In genomic region chr18:8536226-8536625, GRCh38 we compare ENCODE assay signal across 19 cellular contexts.
DNase-seq lines count a peak whose midpoint lies in the region; ATAC-seq, FAIRE-seq and TF ChIP-seq lines count a peak whose summit lies in the region.
"Had no signal": no experiment of that assay in that cellular context is flagged by ENCODE, and none has a peak within 500 bp of the region (broad histone marks: within the 10 kb centered on the region; RNA-seq: fewer than 3 reads in every experiment).

No MANE protein-coding gene starts in this region.

- TF ChIP-seq RAD21 in HepG2 (CRISPR knock-in tag; IDR thresholded peaks at IDR 0.05), result no peak

- no peaks in the 10 kb centered on the region for H3K36me3 ChIP-seq in HepG2 (replicated peaks in 1 of 2; ENCODE audit: control insufficient read depth in 1 of 2, insufficient read depth in 2 of 2, low read length in 2 of 2)
- no peaks in the 10 kb centered on the region for H3K36me3 ChIP-seq in right lobe of liver
- no peaks in the 10 kb centered on the region for H3K36me3 ChIP-seq in lower lobe of right lung
- H3K36me3 ChIP-seq: BLaER1 treated with 17β-estradiol and CSF1 and Interleukin-3, amounts not matched to agents 10 nM and 100 nM; heart left ventricle; neutrophil had no signal

- TF ChIP-seq EP300 in HepG2 (IDR thresholded peaks at IDR 0.05; ENCODE audit: low read depth in 2 of 2, low read length in 2 of 2) (no peak), HepG2 (CRISPR knock-in tag; IDR thresholded peaks at IDR 0.05; ENCODE audit: borderline replicate concordance) (no peak)

- H3K36me3 Mint-ChIP-seq in effector memory CD8-positive, alpha-beta T cell (ENCODE audit: insufficient read depth), result no peaks in the 10 kb centered on the region

- POLR2A ChIA-PET in HepG2 (lab: Yijun Ruan, JAX), result interaction anchor here (0.6 kb wide), 1 partner anchor 519 kb away, joined by 3 read pairs; no protein-coding TSS in a partner anchor

- no peak overlapping the region for H3K9ac ChIP-seq in HepG2 (ENCODE audit: insufficient read depth, low read depth, low read length)
- H3K9ac ChIP-seq: BLaER1 treated with 17β-estradiol and CSF1 and Interleukin-3, amounts not matched to agents 10 nM and 100 nM had no signal

- H3K4me1 Mint-ChIP-seq in effector memory CD8-positive, alpha-beta T cell (ENCODE audit: low read depth in 2 of 2), result no peaks in the 10 kb centered on the region
- H3K4me1 Mint-ChIP-seq: activated CD8-positive, alpha-beta memory T cell treated with anti-CD3 and anti-CD28 coated beads, Interleukin-2, amount 10 ng/mL, durations not matched to agents 7 days and 5 days; activated T-helper 17 cell treated with anti-CD3 and anti-CD28 coated beads, Interleukin-2, amount 50 U/mL, for 72 hours had no signal

- ATAC-seq in HepG2 (peak; percentile 36; the same call in 1 of the 3 replicates), right lobe of liver (no peak), foreskin keratinocyte (peak; percentile 33), lower lobe of right lung (no peak)
- no peak for ATAC-seq in effector memory CD8-positive, alpha-beta T cell (replicated peaks)
- ATAC-seq: activated CD8-positive, alpha-beta memory T cell treated with anti-CD3 and anti-CD28 coated beads, Interleukin-2, amount 10 ng/mL, durations not matched to agents 7 days and 5 days; activated T-helper 17 cell treated with anti-CD3 and anti-CD28 coated beads, Interleukin-2, amount 50 U/mL, for 72 hours; heart left ventricle had no signal

- no peaks in the 10 kb centered on the region for H3K79me2 ChIP-seq in HepG2 (ENCODE audit: insufficient read depth, low read length)

- TF ChIP-seq CTCF in HepG2 (CRISPR knock-in tag; IDR thresholded peaks at IDR 0.05) (no peak), right lobe of liver (IDR thresholded peaks at IDR 0.05) (no peak), foreskin keratinocyte (conservative IDR thresholded peaks at IDR 0.05) (no peak), lower lobe of right lung (IDR thresholded peaks at IDR 0.05) (no peak)

- H2AFZ ChIP-seq in HepG2 (ENCODE audit: low read length), result no peak overlapping the region

- TF ChIP-seq POLR2A in HepG2 (IDR thresholded peaks at IDR 0.05; ENCODE audit: insufficient read depth in 1 of 2, low read depth in 2 of 2, low read length in 2 of 2) (no peak), right lobe of liver (IDR thresholded peaks at IDR 0.05) (no peak)

- H3K27me3 Mint-ChIP-seq in effector memory CD8-positive, alpha-beta T cell, result peaks cover 0 to 11% of the 10 kb centered on the region in 2 donors
- H3K27me3 Mint-ChIP-seq: activated naive CD8-positive, alpha-beta T cell had no signal

- in situ Hi-C loops in HepG2 (cut with HindIII; ENCODE audit: extremely low pct_ligation_motif_present, low pct_unique_long_range_greater_than_20kb), result no loop called here

- peaks cover 11 to 13% of the 10 kb centered on the region in 2 donors for H3K9me3 Mint-ChIP-seq in effector memory CD8-positive, alpha-beta T cell

- no peak overlapping the region for H3K4me3 ChIP-seq in HepG2 (replicated peaks in 1 of 3; ENCODE audit: insufficient read depth in 1 of 3, low read depth in 2 of 3, low read length in 3 of 3)
- no peak overlapping the region for H3K4me3 ChIP-seq in right lobe of liver
- no peak overlapping the region for H3K4me3 ChIP-seq in lower lobe of right lung
- H3K4me3 ChIP-seq: BLaER1 treated with 17β-estradiol and CSF1 and Interleukin-3, amounts not matched to agents 10 nM and 100 nM; heart left ventricle had no signal

- H3K4me3 Mint-ChIP-seq in effector memory CD8-positive, alpha-beta T cell, result no peak overlapping the region
- H3K4me3 Mint-ChIP-seq: activated CD8-positive, alpha-beta memory T cell treated with anti-CD3 and anti-CD28 coated beads, Interleukin-2, amount 10 ng/mL, durations not matched to agents 7 days and 5 days; activated naive CD8-positive, alpha-beta T cell; activated T-helper 17 cell treated with anti-CD3 and anti-CD28 coated beads, Interleukin-2, amount 50 U/mL, for 72 hours had no signal

- H3K27me3 ChIP-seq in HepG2 (ENCODE audit: control insufficient read depth in 1 of 2, insufficient read depth in 2 of 2, low read length in 2 of 2), result no peaks in the 10 kb centered on the region; a peak in 1 of 5 replicates
- H3K27me3 ChIP-seq in right lobe of liver, result no peaks in the 10 kb centered on the region
- H3K27me3 ChIP-seq in foreskin keratinocyte, result peaks cover 13% of the 10 kb centered on the region
- H3K27me3 ChIP-seq in lower lobe of right lung (ENCODE audit: low read depth), result no peaks in the 10 kb centered on the region
- H3K27me3 ChIP-seq: BLaER1 treated with 17β-estradiol and CSF1 and Interleukin-3, amounts not matched to agents 10 nM and 100 nM; heart left ventricle; neutrophil had no signal

- DNase-seq in HepG2 (ENCODE audit: low spot score), result no peak
- DNase-seq in right lobe of liver, result no peak
- peak; percentile 23 for DNase-seq in NCI-H2171 (lab: John Stamatoyannopoulos, UW)
- no peak for DNase-seq in foreskin keratinocyte
- DNase-seq in lower lobe of right lung, result no peak
- no peak for DNase-seq in activated CD4-positive, CD25-positive, alpha-beta regulatory T cell (lab: John Stamatoyannopoulos, UW)
- DNase-seq in effector memory CD8-positive, alpha-beta T cell, result no peak
- DNase-seq in NCI-H2029 (lab: John Stamatoyannopoulos, UW), result no peak
- DNase-seq: activated CD4-positive, alpha-beta T cell treated with anti-CD3 and anti-CD28 coated beads for 48 hours; activated CD8-positive, alpha-beta memory T cell treated with anti-CD3 and anti-CD28 coated beads, Interleukin-2, amount 10 ng/mL, durations not matched to agents 7 days and 5 days; GDM1; heart left ventricle; NCI-H1105; NCI-H2107; NCI-H526 had no signal

- no peak overlapping the region for H3K27ac Mint-ChIP-seq in effector memory CD8-positive, alpha-beta T cell
- H3K27ac Mint-ChIP-seq: activated CD8-positive, alpha-beta memory T cell treated with anti-CD3 and anti-CD28 coated beads, Interleukin-2, amount 10 ng/mL, durations not matched to agents 7 days and 5 days; activated naive CD8-positive, alpha-beta T cell; activated T-helper 17 cell treated with anti-CD3 and anti-CD28 coated beads, Interleukin-2, amount 50 U/mL, for 72 hours had no signal

- no peaks in the 10 kb centered on the region for H4K20me1 ChIP-seq in HepG2 (ENCODE audit: insufficient read depth, low read length)
- H4K20me1 ChIP-seq: BLaER1 treated with 17β-estradiol and CSF1 and Interleukin-3, amounts not matched to agents 10 nM and 100 nM had no signal

- H3K4me1 ChIP-seq in HepG2 (ENCODE audit: insufficient read depth, low read length), result no peaks in the 10 kb centered on the region
- H3K4me1 ChIP-seq in right lobe of liver, result no peaks in the 10 kb centered on the region
- no peaks in the 10 kb centered on the region for H3K4me1 ChIP-seq in foreskin keratinocyte
- no peaks in the 10 kb centered on the region for H3K4me1 ChIP-seq in lower lobe of right lung
- H3K4me1 ChIP-seq: BLaER1 treated with 17β-estradiol and CSF1 and Interleukin-3, amounts not matched to agents 10 nM and 100 nM; heart left ventricle had no signal

- no TSS peak for BruUV-seq in HepG2 (replicated peaks; lab: Mats Ljungman, UMichigan)

- intact Hi-C loops in HepG2 (cut with micrococcal nuclease; ENCODE audit: unreplicated experiment), result no loop called here
- intact Hi-C loops in right lobe of liver (cut with DNase I), result no loop called here
- intact Hi-C loops in lower lobe of right lung (cut with DNase I), result no loop called here

- CTCF ChIA-PET in HepG2 (lab: Yijun Ruan, JAX; ENCODE audit: low intra/inter-chr PET ratio, low total read pairs), result no interaction called here

- H3K4me2 ChIP-seq in HepG2 (ENCODE audit: low read depth, low read length), result no peak overlapping the region
- H3K4me2 ChIP-seq: BLaER1 treated with 17β-estradiol and CSF1 and Interleukin-3, amounts not matched to agents 10 nM and 100 nM had no signal

- FAIRE-seq in HepG2 (lab: Jason Lieb, UNC), result no peak

- 36% methylated on average over 7 of the region's 11 CpGs for WGBS in HepG2 (ENCODE audit: low lambda C conversion rate)
- whole genome bisulfite sequencing in right lobe of liver (ENCODE audit: insufficient coverage, low coverage, low lambda C conversion rate, missing lambda C conversion rate), result 71% methylated on average over 4 of the region's 11 CpGs

- H3K27ac ChIP-seq in HepG2 (ENCODE audit: extremely low read length, insufficient read depth, low read length) (no peak overlapping the region), right lobe of liver (no peak overlapping the region), foreskin keratinocyte (no peak overlapping the region), lower lobe of right lung (no peak overlapping the region)
- H3K27ac ChIP-seq: BLaER1 treated with 17β-estradiol and CSF1 and Interleukin-3, amounts not matched to agents 10 nM and 100 nM; heart left ventricle; neutrophil had no signal

- peaks cover 16% of the 10 kb centered on the region; the same call in 1 of the 2 replicates for H3K9me3 ChIP-seq in HepG2 (ENCODE audit: low read length)
- no peaks in the 10 kb centered on the region for H3K9me3 ChIP-seq in right lobe of liver
- peaks cover 16% of the 10 kb centered on the region for H3K9me3 ChIP-seq in lower lobe of right lung
- H3K9me3 ChIP-seq: neutrophil had no signal

TF ChIP-seq in HepG2, 621 proteins besides CTCF, POLR2A, EP300 and RAD21 (continues in another document):
- TF ChIP-seq, protein P1, sequence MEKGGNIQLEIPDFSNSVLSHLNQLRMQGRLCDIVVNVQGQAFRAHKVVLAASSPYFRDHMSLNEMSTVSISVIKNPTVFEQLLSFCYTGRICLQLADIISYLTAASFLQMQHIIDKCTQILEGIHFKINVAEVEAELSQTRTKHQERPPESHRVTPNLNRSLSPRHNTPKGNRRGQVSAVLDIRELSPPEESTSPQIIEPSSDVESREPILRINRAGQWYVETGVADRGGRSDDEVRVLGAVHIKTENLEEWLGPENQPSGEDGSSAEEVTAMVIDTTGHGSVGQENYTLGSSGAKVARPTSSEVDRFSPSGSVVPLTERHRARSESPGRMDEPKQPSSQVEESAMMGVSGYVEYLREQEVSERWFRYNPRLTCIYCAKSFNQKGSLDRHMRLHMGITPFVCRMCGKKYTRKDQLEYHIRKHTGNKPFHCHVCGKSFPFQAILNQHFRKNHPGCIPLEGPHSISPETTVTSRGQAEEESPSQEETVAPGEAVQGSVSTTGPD (CRISPR knock-in tag; IDR thresholded peaks at IDR 0.05), result no peak
- TF ChIP-seq ZNF224 (CRISPR knock-in tag; IDR thresholded peaks at IDR 0.05), result no peak
- TF ChIP-seq ZNF629 (CRISPR knock-in tag; conservative IDR thresholded peaks at IDR 0.05), result no peak
- TF ChIP-seq, protein P2, sequence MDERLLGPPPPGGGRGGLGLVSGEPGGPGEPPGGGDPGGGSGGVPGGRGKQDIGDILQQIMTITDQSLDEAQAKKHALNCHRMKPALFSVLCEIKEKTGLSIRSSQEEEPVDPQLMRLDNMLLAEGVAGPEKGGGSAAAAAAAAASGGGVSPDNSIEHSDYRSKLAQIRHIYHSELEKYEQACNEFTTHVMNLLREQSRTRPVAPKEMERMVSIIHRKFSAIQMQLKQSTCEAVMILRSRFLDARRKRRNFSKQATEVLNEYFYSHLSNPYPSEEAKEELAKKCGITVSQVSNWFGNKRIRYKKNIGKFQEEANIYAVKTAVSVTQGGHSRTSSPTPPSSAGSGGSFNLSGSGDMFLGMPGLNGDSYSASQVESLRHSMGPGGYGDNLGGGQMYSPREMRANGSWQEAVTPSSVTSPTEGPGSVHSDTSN (CRISPR knock-in tag; IDR thresholded peaks at IDR 0.05), result no peak
- no peak for TF ChIP-seq ZNF558 (CRISPR knock-in tag; IDR thresholded peaks at IDR 0.05; ENCODE audit: borderline replicate concordance)
- no peak for TF ChIP-seq ZSCAN21 (CRISPR knock-in tag; IDR thresholded peaks at IDR 0.05; ENCODE audit: borderline replicate concordance)

Comparison
In these comparisons a context has a peak if more than half of its experiments do, and no peak if none do; other contexts are left out.
1. ATAC-seq: peak in HepG2 (single experiment) and foreskin keratinocyte (single experiment); none in right lobe of liver (0 of 4), lower lobe of right lung (0 of 2) and effector memory CD8-positive, alpha-beta T cell (single experiment).